ENCODE assay signal across 29 cellular contexts in the genomic region with DNA sequence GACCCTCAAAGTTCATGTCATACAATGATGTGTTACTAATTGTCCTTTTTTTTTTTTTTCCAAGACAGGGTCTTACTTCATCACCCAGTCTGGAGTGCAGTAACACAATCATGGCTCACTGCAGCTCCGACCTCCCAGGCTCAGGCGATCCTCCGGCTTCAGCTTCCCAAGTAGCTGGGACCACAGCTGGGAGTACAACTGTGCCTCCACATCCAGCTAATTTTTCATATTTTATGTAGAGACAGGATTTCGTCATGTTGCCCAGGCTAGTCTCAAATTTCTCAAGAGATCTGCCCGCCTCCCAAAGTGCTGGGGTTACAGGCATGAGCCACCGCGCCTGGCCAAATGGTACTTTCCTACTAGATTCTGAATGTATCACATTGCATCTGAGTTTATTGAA. TPM values are rescaled to one million over a fixed set of nuclear protein-coding genes. Genes with fewer than 3 reads are reported as not detected.
"Had no signal": no experiment of that assay in that cellular context is flagged by ENCODE, and none has a peak within 500 bp of the region (broad histone marks: within the 10 kb centered on the region; RNA-seq: fewer than 3 reads in every experiment).

No MANE protein-coding gene starts in this region.

- H3K36me3 ChIP-seq: adrenal gland, esophagus squamous epithelium, gastroesophageal sphincter had no signal

- DNase-seq: activated CD4-positive, alpha-beta memory T cell treated with anti-CD3 and anti-CD28 coated beads for 36 hours; activated CD4-positive, alpha-beta T cell treated with anti-CD3 and anti-CD28 coated beads for 36 hours; activated CD4-positive, alpha-beta T cell treated with anti-CD3 and anti-CD28 coated beads, Interleukin-2, amount 10 ng/mL, durations not matched to agents 24 days and 14 days; activated CD4-positive, CD25-positive, alpha-beta regulatory T cell; activated CD4-positive, CD25-positive, alpha-beta regulatory T cell treated with anti-CD3 and anti-CD28 coated beads, Interleukin-2, amount 50 U/mL, for 72 hours; activated CD8-positive, alpha-beta memory T cell treated with anti-CD3 and anti-CD28 coated beads, Interleukin-2, amount 10 ng/mL, durations not matched to agents 7 days and 5 days; activated CD8-positive, alpha-beta memory T cell treated with anti-CD3 and anti-CD28 coated beads, Interleukin-2, amount 50 U/mL, for 4 hours; activated CD8-positive, alpha-beta T cell treated with anti-CD3 and anti-CD28 coated beads, Interleukin-2, amount 10 ng/mL, durations not matched to agents 7 days and 5 days; activated effector memory CD4-positive, alpha-beta T cell treated with anti-CD3 and anti-CD28 coated beads, Interleukin-2, amount 50 U/mL, for 16 hours; activated naive CD4-positive, alpha-beta T cell treated with anti-CD3 and anti-CD28 coated beads for 36 hours; activated naive CD8-positive, alpha-beta T cell treated with anti-CD3 and anti-CD28 coated beads for 36 hours; activated naive CD8-positive, alpha-beta T cell treated with anti-CD3 and anti-CD28 coated beads, Interleukin-2, amount 50 U/mL, for 24 hours; activated T-cell treated with anti-CD3 and anti-CD28 coated beads, Interleukin-2, amount 50 U/mL, for 1 hour; activated T-cell treated with anti-CD3 and anti-CD28 coated beads, Interleukin-2, amount 50 U/mL, for 48 hours; adrenal gland; amygdala; aorta; body of pancreas; caudate nucleus; cortex of kidney; dermis blood vessel endothelial cell; effector CD4-positive, alpha-beta T cell; esophagus squamous epithelium; foreskin melanocyte; T-helper 2 cell had no signal

- H3K9me3 ChIP-seq: adrenal gland, body of pancreas, esophagus squamous epithelium, gastroesophageal sphincter had no signal

- ATAC-seq: activated CD4-positive, alpha-beta T cell treated with anti-CD3 and anti-CD28 coated beads for 36 hours; activated CD8-positive, alpha-beta memory T cell treated with anti-CD3 and anti-CD28 coated beads, Interleukin-2, amount 10 ng/mL, durations not matched to agents 7 days and 5 days; activated CD8-positive, alpha-beta T cell treated with anti-CD3 and anti-CD28 coated beads, Interleukin-2, amount 10 ng/mL, durations not matched to agents 7 days and 5 days; activated naive CD8-positive, alpha-beta T cell treated with anti-CD3 and anti-CD28 coated beads, Interleukin-2, amount 50 U/mL, for 24 hours; body of pancreas; gastroesophageal sphincter had no signal

- H3K4me1 ChIP-seq: adrenal gland, body of pancreas, esophagus squamous epithelium, gastroesophageal sphincter had no signal

- H3K27ac ChIP-seq: adrenal gland, body of pancreas, epithelial cell of prostate, esophagus squamous epithelium, gastroesophageal sphincter had no signal

- H3K4me3 ChIP-seq: adrenal gland, body of pancreas, esophagus squamous epithelium, gastroesophageal sphincter had no signal

- H3K27me3 ChIP-seq: adrenal gland, body of pancreas, gastroesophageal sphincter had no signal

RNA-seq across cellular contexts. Expression of a gene that starts 49.4 kb away (rescaled TPM):
- total RNA-seq: activated CD4-positive, alpha-beta memory T cell treated with anti-CD3 and anti-CD28 coated beads for 36 hours; activated CD4-positive, alpha-beta T cell treated with anti-CD3 and anti-CD28 coated beads, Interleukin-2, amount 10 ng/mL, durations not matched to agents 24 days and 14 days; activated CD8-positive, alpha-beta memory T cell treated with anti-CD3 and anti-CD28 coated beads for 36 hours; activated T-helper 1 cell treated with anti-CD3 and anti-CD28 coated beads, Interleukin-12 subunit alpha, Interleukin-12 subunit beta, Interleukin-2, Interleukin-4 antibody, amounts not matched to agents 30 ng/mL and 10 ng/mL and 1 ng/mL, durations not matched to agents 14 hours and 24 hours and 36 hours had no signal
